In the genomic region with DNA sequence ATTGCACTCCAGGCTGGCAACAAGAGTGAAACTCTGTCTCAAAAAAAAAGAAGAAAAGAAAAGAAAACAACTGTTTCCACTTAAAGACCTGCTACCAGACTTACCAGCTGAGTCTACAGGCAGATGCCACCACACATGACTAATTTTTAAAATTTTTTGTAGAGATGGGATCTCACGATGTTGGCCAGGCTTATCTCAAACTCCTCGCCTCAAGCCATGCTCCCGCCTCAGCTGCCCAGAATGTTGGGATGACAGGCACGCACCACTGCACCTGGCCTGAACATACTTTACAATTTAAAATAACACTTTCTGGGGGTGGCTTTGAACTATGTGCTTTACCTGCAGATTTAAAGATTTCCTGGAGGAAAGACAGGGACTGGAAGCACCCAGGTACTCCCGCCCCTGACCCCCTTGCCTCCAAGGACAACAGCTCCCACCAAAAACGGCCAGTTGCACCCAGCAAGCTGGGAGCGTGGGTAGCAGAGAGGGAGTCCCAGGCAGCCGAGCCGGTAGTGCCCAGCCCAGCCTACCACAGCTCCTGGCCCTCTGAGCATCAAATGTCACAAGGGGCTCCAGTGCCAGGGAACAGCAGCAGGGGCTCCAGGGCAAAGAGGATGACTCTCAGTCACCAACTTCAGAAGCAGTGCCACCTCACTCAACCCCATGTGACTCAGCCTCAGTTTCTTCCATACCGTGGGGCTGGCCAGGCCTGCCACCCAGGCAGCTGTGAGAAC, we compare ENCODE assay signal across 38 cellular contexts.
"Had no signal": no experiment of that assay in that cellular context is flagged by ENCODE, and none has a peak within 500 bp of the region (broad histone marks: within the 10 kb centered on the region; RNA-seq: fewer than 3 reads in every experiment).

No MANE protein-coding gene starts in this region.

- H3K4me1 ChIP-seq: colonic mucosa had no signal

- H3K9me3 Mint-ChIP-seq: activated CD4-positive, alpha-beta memory T cell treated with anti-CD3 and anti-CD28 coated beads for 36 hours; activated CD4-positive, alpha-beta T cell treated with anti-CD3 and anti-CD28 coated beads, Interleukin-2, amount 10 ng/mL, durations not matched to agents 24 days and 14 days; activated naive CD4-positive, alpha-beta T cell treated with anti-CD3 and anti-CD28 coated beads for 36 hours; activated naive CD8-positive, alpha-beta T cell treated with anti-CD3 and anti-CD28 coated beads for 36 hours; activated T-helper 1 cell treated with anti-CD3 and anti-CD28 coated beads, Interleukin-12 subunit alpha, Interleukin-12 subunit beta, Interleukin-2, Interleukin-4 antibody, amounts not matched to agents 30 ng/mL and 10 ng/mL and 1 ng/mL, durations not matched to agents 14 hours and 24 hours and 36 hours; nephron; stimulated activated memory B cell treated with anti-CD40 and anti-IgM and Interleukin-4, amounts not matched to agents 10 μg/mL and 1 μg/mL and 100 μg/mL, for 72 hours had no signal

- H3K4me2 ChIP-seq: hepatocyte, smooth muscle cell had no signal

- H3K36me3 ChIP-seq: ascending aorta, cardiac muscle cell, colonic mucosa, esophagus squamous epithelium, neutrophil, ovary, stomach, tibial artery, WERI-Rb-1 had no signal

- H3K36me3 Mint-ChIP-seq: activated CD4-positive, alpha-beta memory T cell treated with anti-CD3 and anti-CD28 coated beads for 36 hours; activated naive CD8-positive, alpha-beta T cell treated with anti-CD3 and anti-CD28 coated beads for 36 hours; brain; stimulated activated memory B cell treated with anti-CD40 and anti-IgM and Interleukin-4, amounts not matched to agents 10 μg/mL and 1 μg/mL and 100 μg/mL, for 72 hours had no signal

- H3K27ac ChIP-seq: ascending aorta, cardiac muscle cell, colonic mucosa, epithelial cell of prostate, esophagus squamous epithelium, hepatocyte, neutrophil, ovary, stomach, tibial artery, WERI-Rb-1 had no signal

- FAIRE-seq: endometrium, frontal cortex, keratinocyte had no signal

- H3K27me3 ChIP-seq: ascending aorta, cardiac muscle cell, colonic mucosa, esophagus squamous epithelium, hepatocyte, neutrophil, ovary had no signal

- H3K27ac Mint-ChIP-seq: activated CD4-positive, alpha-beta memory T cell treated with anti-CD3 and anti-CD28 coated beads for 36 hours; activated CD4-positive, alpha-beta T cell treated with anti-CD3 and anti-CD28 coated beads, Interleukin-2, amount 10 ng/mL, durations not matched to agents 24 days and 14 days; activated naive CD4-positive, alpha-beta T cell treated with anti-CD3 and anti-CD28 coated beads for 36 hours; activated naive CD8-positive, alpha-beta T cell treated with anti-CD3 and anti-CD28 coated beads for 36 hours; activated T-helper 1 cell treated with anti-CD3 and anti-CD28 coated beads, Interleukin-12 subunit alpha, Interleukin-12 subunit beta, Interleukin-2, Interleukin-4 antibody, amounts not matched to agents 30 ng/mL and 10 ng/mL and 1 ng/mL, durations not matched to agents 14 hours and 24 hours and 36 hours; brain; nephron; progenitor cell of endocrine pancreas; stimulated activated memory B cell treated with anti-CD40 and anti-IgM and Interleukin-4, amounts not matched to agents 10 μg/mL and 1 μg/mL and 100 μg/mL, for 72 hours; T-helper 17 cell had no signal

- H2AFZ ChIP-seq: hepatocyte had no signal

- DNase-seq: activated CD4-positive, alpha-beta memory T cell treated with anti-CD3 and anti-CD28 coated beads for 36 hours; activated CD4-positive, alpha-beta T cell treated with anti-CD3 and anti-CD28 coated beads, Interleukin-2, amount 10 ng/mL, durations not matched to agents 24 days and 14 days; activated CD4-positive, CD25-positive, alpha-beta regulatory T cell treated with anti-CD3 and anti-CD28 coated beads, Interleukin-2, amount 50 U/mL, for 72 hours; activated CD8-positive, alpha-beta memory T cell treated with anti-CD3 and anti-CD28 coated beads, Interleukin-2, amount 50 U/mL, for 4 hours; activated effector memory CD4-positive, alpha-beta T cell treated with anti-CD3 and anti-CD28 coated beads, Interleukin-2, amount 50 U/mL, for 16 hours; activated naive CD4-positive, alpha-beta T cell treated with anti-CD3 and anti-CD28 coated beads for 36 hours; activated naive CD8-positive, alpha-beta T cell treated with anti-CD3 and anti-CD28 coated beads for 36 hours; activated T-cell treated with anti-CD3 and anti-CD28 coated beads, Interleukin-2, amount 50 U/mL, for 1 hour; cerebellar nuclear complex; colonic mucosa; effector CD8-positive, alpha-beta T cell; esophagus squamous epithelium; glutamatergic neuron; left colon; ovary; retina; stimulated activated CD4-positive, alpha-beta T cell treated with anti-CD3 and anti-CD28 coated beads, Interleukin-1b, Interleukin-23, amount 100 ng/mL, for 48 hours; stimulated activated CD4-positive, alpha-beta T cell treated with anti-CD3 and anti-CD28 coated beads, Interleukin-4, amount 100 ng/mL, for 4 hours; stimulated activated CD8-positive, alpha-beta memory T cell treated with anti-CD3 and anti-CD28 coated beads, Interleukin-4, amount 100 ng/mL, for 48 hours; stomach; T-helper 17 cell; T1000; tibial artery; WERI-Rb-1 had no signal

- H3K4me1 Mint-ChIP-seq: activated CD4-positive, alpha-beta T cell treated with anti-CD3 and anti-CD28 coated beads, Interleukin-2, amount 10 ng/mL, durations not matched to agents 24 days and 14 days; activated naive CD8-positive, alpha-beta T cell treated with anti-CD3 and anti-CD28 coated beads for 36 hours; T-helper 17 cell had no signal

- H3K4me3 ChIP-seq: ascending aorta, cardiac muscle cell, colonic mucosa, esophagus squamous epithelium, hepatocyte, ovary, smooth muscle cell, stomach, tibial artery had no signal

- H3K27me3 Mint-ChIP-seq: activated CD4-positive, alpha-beta memory T cell treated with anti-CD3 and anti-CD28 coated beads for 36 hours; activated CD4-positive, alpha-beta T cell treated with anti-CD3 and anti-CD28 coated beads, Interleukin-2, amount 10 ng/mL, durations not matched to agents 24 days and 14 days; activated naive CD8-positive, alpha-beta T cell treated with anti-CD3 and anti-CD28 coated beads for 36 hours; brain had no signal

- H3K9me3 ChIP-seq: ascending aorta, colonic mucosa, esophagus squamous epithelium, neutrophil, ovary, stomach, tibial artery had no signal

- H3K4me3 Mint-ChIP-seq: activated CD4-positive, alpha-beta memory T cell treated with anti-CD3 and anti-CD28 coated beads for 36 hours; activated CD4-positive, alpha-beta T cell treated with anti-CD3 and anti-CD28 coated beads, Interleukin-2, amount 10 ng/mL, durations not matched to agents 24 days and 14 days; activated naive CD4-positive, alpha-beta T cell treated with anti-CD3 and anti-CD28 coated beads for 36 hours; activated naive CD8-positive, alpha-beta T cell treated with anti-CD3 and anti-CD28 coated beads for 36 hours; activated T-helper 1 cell treated with anti-CD3 and anti-CD28 coated beads, Interleukin-12 subunit alpha, Interleukin-12 subunit beta, Interleukin-2, Interleukin-4 antibody, amounts not matched to agents 30 ng/mL and 10 ng/mL and 1 ng/mL, durations not matched to agents 14 hours and 24 hours and 36 hours; brain; nephron; stimulated activated memory B cell treated with anti-CD40 and anti-IgM and Interleukin-4, amounts not matched to agents 10 μg/mL and 1 μg/mL and 100 μg/mL, for 72 hours; T-helper 17 cell had no signal

- ATAC-seq: left colon; stimulated activated memory B cell treated with anti-CD40 and anti-IgM and Interleukin-4, amounts not matched to agents 10 μg/mL and 1 μg/mL and 100 μg/mL, for 72 hours; T-helper 17 cell had no signal

- H3K79me2 ChIP-seq: hepatocyte had no signal
